28 cellular contexts compared by ENCODE assay signal in the genomic region with DNA sequence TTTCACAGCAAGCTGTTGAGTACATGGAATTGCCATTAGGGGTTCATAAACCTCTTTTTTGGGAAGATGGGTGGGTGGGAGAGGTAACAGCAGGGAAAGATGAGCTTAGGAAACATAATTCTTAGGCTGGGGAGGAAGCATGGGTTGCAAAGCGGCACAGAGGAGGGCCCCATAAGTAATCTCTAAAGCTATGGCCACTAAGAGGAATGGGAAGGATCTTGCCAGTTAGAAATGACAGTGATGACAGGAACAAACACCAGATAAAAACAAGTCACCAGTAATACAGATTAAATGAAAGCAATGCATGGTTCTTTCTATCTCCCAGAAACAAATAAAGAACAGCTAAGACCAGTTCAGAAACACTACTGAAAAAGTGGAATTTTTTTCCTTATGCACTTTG. TPM values are rescaled to one million over a fixed set of nuclear protein-coding genes. Genes with fewer than 3 reads are reported as not detected.
"Had no signal": no experiment of that assay in that cellular context is flagged by ENCODE, and none has a peak within 500 bp of the region (broad histone marks: within the 10 kb centered on the region; RNA-seq: fewer than 3 reads in every experiment).

No MANE protein-coding gene starts in this region.

- H3K27ac ChIP-seq: left lung, pancreas, prostate gland, right lobe of liver, stomach, testis, thyroid gland, transverse colon, upper lobe of left lung, vagina had no signal

- H3K4me1 ChIP-seq: pancreas, prostate gland, right lobe of liver, stomach, testis, thyroid gland, transverse colon, upper lobe of left lung, vagina had no signal

- DNase-seq: hippocampal formation; kidney glomerular epithelial cell; left colon; left lung; mesendoderm; naive thymus-derived CD4-positive, alpha-beta T cell; pancreas; posterior cingulate gyrus; retina; right lobe of liver; stimulated activated CD4-positive, alpha-beta T cell treated with anti-CD3 and anti-CD28 coated beads, Interleukin-2, amount 100 ng/mL, for 24 hours; stimulated activated CD4-positive, alpha-beta T cell treated with anti-CD3 and anti-CD28 coated beads, Interleukin-4, amount 100 ng/mL, for 1 hour; stimulated activated naive B cell treated with anti-CD40 and anti-IgM and Interleukin-4, amounts not matched to agents 10 μg/mL and 1 μg/mL and 100 μg/mL, for 72 hours; stimulated activated naive CD8-positive, alpha-beta T cell treated with anti-CD3 and anti-CD28 coated beads, Interleukin-15, Interleukin-2, amounts not matched to agents 100 U/mL and 50 U/mL, for 24 hours; stomach; thyroid gland; transverse colon; upper lobe of left lung had no signal

- FAIRE-seq: keratinocyte, pancreas had no signal

- H3K27me3 ChIP-seq: pancreas, testis, thyroid gland, upper lobe of left lung, vagina had no signal

- ATAC-seq: left colon; left lung; naive thymus-derived CD4-positive, alpha-beta T cell; pancreas had no signal

- H3K36me3 ChIP-seq: left lung, pancreas, prostate gland, right lobe of liver, stomach, thyroid gland, transverse colon, upper lobe of left lung, vagina had no signal

- H3K4me3 ChIP-seq: left lung, lung, pancreas, prostate gland, right lobe of liver, smooth muscle cell, stomach, testis, thyroid gland, transverse colon, upper lobe of left lung, vagina had no signal

- H3K9me3 ChIP-seq: left lung, pancreas, prostate gland, right lobe of liver, stomach, testis, thyroid gland, transverse colon, upper lobe of left lung, vagina had no signal

- H3K4me2 ChIP-seq: smooth muscle cell had no signal

RNA-seq across cellular contexts. Expression of a gene that starts 54.4 kb away (rescaled TPM):
- total RNA-seq: left colon; mesothelial cell of epicardium; myocyte; natural killer cell treated with Interleukin-12 subunit alpha and Interleukin-12 subunit beta and Interleukin-15 and Interleukin-18, amount 100 ng/mL, for 72 hours; prostate gland; transverse colon; vagina had no signal
- polyA plus RNA-seq: neural cell, smooth muscle cell had no signal
